ENCODE assay signal across 18 cellular contexts in the genomic region with DNA sequence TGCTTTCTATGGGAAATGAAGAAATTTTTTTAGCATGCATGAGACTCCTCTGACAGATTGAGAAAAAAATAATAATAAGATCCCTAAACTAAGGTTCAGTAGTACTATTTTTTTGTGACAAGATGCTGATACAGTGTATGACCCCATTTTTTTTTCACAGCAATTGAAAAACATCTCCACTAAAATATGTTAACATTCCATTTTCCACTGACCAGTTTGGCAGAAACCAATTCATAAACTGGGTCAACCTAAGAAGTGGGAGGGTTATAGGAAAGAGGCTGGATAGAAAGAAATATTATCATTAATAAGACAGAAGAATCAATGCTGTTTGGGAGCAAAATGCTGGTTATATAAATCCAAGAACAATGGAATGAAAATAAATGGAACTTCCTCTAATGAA.
"Had no signal": no experiment of that assay in that cellular context is flagged by ENCODE, and none has a peak within 500 bp of the region (broad histone marks: within the 10 kb centered on the region; RNA-seq: fewer than 3 reads in every experiment).

No MANE protein-coding gene starts in this region.

- H3K27me3 ChIP-seq: body of pancreas, gastrocnemius medialis, heart right ventricle, testis had no signal

- H3K4me3 ChIP-seq: body of pancreas, gastrocnemius medialis, heart right ventricle, testis had no signal

- DNase-seq: activated CD4-positive, alpha-beta memory T cell treated with anti-CD3 and anti-CD28 coated beads for 36 hours; activated CD4-positive, alpha-beta T cell treated with anti-CD3 and anti-CD28 coated beads for 36 hours; activated effector memory CD4-positive, alpha-beta T cell treated with anti-CD3 and anti-CD28 coated beads, Interleukin-2, amount 50 U/mL, for 16 hours; activated T-cell treated with anti-CD3 and anti-CD28 coated beads, Interleukin-2, amount 50 U/mL, for 4 hours; central memory CD4-positive, alpha-beta T cell; cortex of kidney; effector CD4-positive, alpha-beta T cell; gastrocnemius medialis; heart right ventricle; islet precursor cell; natural killer cell; nucleus accumbens; right cardiac atrium; stimulated activated CD4-positive, alpha-beta T cell treated with anti-CD3 and anti-CD28 coated beads, Interleukin-1b, Interleukin-23, amount 100 ng/mL, for 48 hours; stimulated activated naive CD8-positive, alpha-beta T cell treated with anti-CD3 and anti-CD28 coated beads, Interleukin-15, amount 100 ng/mL, for 72 hours had no signal

- H3K4me1 ChIP-seq: body of pancreas had no signal

- H3K36me3 ChIP-seq: gastrocnemius medialis had no signal

- H3K9me3 ChIP-seq: body of pancreas, gastrocnemius medialis, heart right ventricle, testis had no signal

- H3K27ac ChIP-seq: body of pancreas, gastrocnemius medialis, heart right ventricle had no signal

- ATAC-seq: activated CD4-positive, alpha-beta T cell treated with anti-CD3 and anti-CD28 coated beads for 36 hours; activated T-cell treated with anti-CD3 and anti-CD28 coated beads, Interleukin-2, amount 50 U/mL, for 4 hours; body of pancreas; gastrocnemius medialis; heart right ventricle; left lobe of liver; natural killer cell; right cardiac atrium; stimulated activated naive CD8-positive, alpha-beta T cell treated with anti-CD3 and anti-CD28 coated beads, Interleukin-15, amount 100 ng/mL, for 72 hours had no signal
